17 cellular contexts compared by ENCODE assay signal in the genomic region with DNA sequence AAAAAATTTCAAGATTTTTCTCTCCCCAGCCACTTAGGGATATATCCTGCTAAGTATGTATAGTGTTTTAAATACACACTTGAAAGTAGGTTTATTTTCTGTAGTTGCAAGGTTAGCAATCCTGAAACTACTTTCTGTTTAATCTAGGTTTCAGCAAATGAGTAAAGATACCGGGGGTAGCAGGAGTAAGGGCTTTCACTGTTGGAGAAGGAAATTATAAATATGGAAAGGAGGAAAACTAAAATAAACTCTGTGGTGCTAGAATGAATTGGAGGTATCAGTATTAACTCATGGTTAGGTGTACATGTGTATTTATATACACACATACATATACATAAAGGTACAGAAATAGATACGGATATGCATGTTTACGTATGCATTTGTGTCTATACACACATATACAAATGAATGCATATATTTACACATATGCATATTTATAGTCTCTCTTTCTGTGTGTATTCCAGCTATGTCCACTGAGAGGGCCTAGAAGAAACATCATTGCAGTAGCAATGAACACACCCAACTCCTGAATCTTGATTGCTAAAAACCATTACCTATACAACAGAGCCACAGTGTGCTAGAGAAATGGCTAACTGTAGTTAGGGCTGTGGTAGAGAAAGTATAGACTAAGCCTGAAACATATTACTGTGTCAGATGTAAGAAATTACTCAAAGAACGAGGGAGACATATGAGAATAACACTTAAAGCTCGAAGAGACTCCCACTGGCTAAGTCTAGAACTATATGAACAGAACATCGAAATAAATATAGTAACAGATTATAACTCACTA.
A peak's percentile ranks its signal among the peaks of the same experiment; 100 is the strongest.
DNase-seq lines count a peak whose midpoint lies in the region; ATAC-seq and TF ChIP-seq lines count a peak whose summit lies in the region.
"Had no signal": no experiment of that assay in that cellular context is flagged by ENCODE, and none has a peak within 500 bp of the region (broad histone marks: within the 10 kb centered on the region; RNA-seq: fewer than 3 reads in every experiment).

No MANE protein-coding gene starts in this region.

- no peak overlapping the region for H3K4me3 Mint-ChIP-seq in osteocyte (ENCODE audit: unreplicated experiment)
- H3K4me3 Mint-ChIP-seq: activated naive CD4-positive, alpha-beta T cell treated with anti-CD3 and anti-CD28 coated beads for 36 hours; T-helper 17 cell had no signal

- ATAC-seq in GM18861 (IDR thresholded peaks at IDR 0.05; ENCODE audit: unreplicated experiment) (peak; percentile 46), HG02588 (IDR thresholded peaks at IDR 0.05; ENCODE audit: unreplicated experiment) (peak; percentile 58), HG03442 (IDR thresholded peaks at IDR 0.05; ENCODE audit: unreplicated experiment) (peak; percentile 62), right lobe of liver (no peak)
- ATAC-seq: T-helper 17 cell, upper lobe of right lung had no signal

- H3K27me3 ChIP-seq in right lobe of liver (no peaks in the 10 kb centered on the region), H7 (ENCODE audit: control insufficient read depth, insufficient read depth, low read length) (no peaks in the 10 kb centered on the region)
- H3K27me3 ChIP-seq: upper lobe of right lung had no signal

- peaks cover 8% of the 10 kb centered on the region for H3K9me3 Mint-ChIP-seq in osteocyte (ENCODE audit: unreplicated experiment)

- whole genome bisulfite sequencing in right lobe of liver (ENCODE audit: insufficient coverage, low coverage, low lambda C conversion rate, missing lambda C conversion rate) = 92% methylated on average over 6 of the region's 6 CpGs

- no peaks in the 10 kb centered on the region for H3K4me1 Mint-ChIP-seq in osteocyte (ENCODE audit: unreplicated experiment)

- H3K36me3 ChIP-seq in right lobe of liver (peaks cover 0 to under 1% (median 0%) of the 10 kb centered on the region in 4 donors), H7 (replicated peaks; ENCODE audit: control insufficient read depth, insufficient read depth, low read length) (peaks cover 5% of the 10 kb centered on the region)

- H3K4me3 ChIP-seq in right lobe of liver = no peak overlapping the region
- H3K4me3 ChIP-seq in H7 (ENCODE audit: insufficient read depth, low read depth, low read length) = no peak overlapping the region
- H3K4me3 ChIP-seq: upper lobe of right lung had no signal

- H3K4me1 ChIP-seq in right lobe of liver = no peaks in the 10 kb centered on the region
- H3K4me1 ChIP-seq: parathyroid adenoma, upper lobe of right lung had no signal

- intact Hi-C loops in right lobe of liver (cut with DNase I) = no loop called here

- peaks cover 43% of the 10 kb centered on the region for H3K36me3 Mint-ChIP-seq in osteocyte (ENCODE audit: unreplicated experiment)

- H3K27ac Mint-ChIP-seq in osteocyte (ENCODE audit: unreplicated experiment) = no peak overlapping the region
- H3K27ac Mint-ChIP-seq: activated naive CD4-positive, alpha-beta T cell treated with anti-CD3 and anti-CD28 coated beads for 36 hours; T-helper 17 cell had no signal

- H3K9me3 ChIP-seq in right lobe of liver = no peaks in the 10 kb centered on the region
- H3K9me3 ChIP-seq: upper lobe of right lung had no signal

- DNase-seq in GM10266 (ENCODE audit: extremely low spot score) = peak; percentile 44
- no peak for DNase-seq in NCI-H748 (lab: John Stamatoyannopoulos, UW; ENCODE audit: unreplicated experiment)
- no peak for DNase-seq in osteocyte (ENCODE audit: extremely low spot score, unreplicated experiment)
- no peak for DNase-seq in right lobe of liver
- DNase-seq in H7 = no peak
- DNase-seq: activated CD4-positive, alpha-beta T cell treated with anti-CD3 and anti-CD28 coated beads, Interleukin-2, amount 50 U/mL, for 1 hour; activated naive CD4-positive, alpha-beta T cell treated with anti-CD3 and anti-CD28 coated beads for 36 hours; KBM-7; kidney; NCI-H1417 treated with DMSO at 0.1 percent for 48 hours; NCI-H69; T-helper 17 cell; upper lobe of right lung had no signal

- H3K27me3 Mint-ChIP-seq in osteocyte (ENCODE audit: unreplicated experiment) = no peaks in the 10 kb centered on the region
- H3K27me3 Mint-ChIP-seq: T-helper 17 cell had no signal

- TF ChIP-seq CTCF in GM10266 (IDR thresholded peaks at IDR 0.05; ENCODE audit: control insufficient read depth, insufficient read depth, low read depth, missing control alignments) (no peak), osteocyte (IDR thresholded peaks at IDR 0.05) (no peak), right lobe of liver (IDR thresholded peaks at IDR 0.05) (no peak)

- no peak overlapping the region for H3K27ac ChIP-seq in right lobe of liver
- H3K27ac ChIP-seq: parathyroid adenoma, upper lobe of right lung had no signal

- TF ChIP-seq POLR2A in right lobe of liver (IDR thresholded peaks at IDR 0.05) = no peak

Comparison
In these comparisons a context has a peak if more than half of its experiments do, and no peak if none do; other contexts are left out.
1. ATAC-seq: peak in GM18861 (single experiment), HG02588 (single experiment) and HG03442 (single experiment); none in right lobe of liver (0 of 4).